9 cellular contexts compared by ENCODE assay signal in the genomic region with DNA sequence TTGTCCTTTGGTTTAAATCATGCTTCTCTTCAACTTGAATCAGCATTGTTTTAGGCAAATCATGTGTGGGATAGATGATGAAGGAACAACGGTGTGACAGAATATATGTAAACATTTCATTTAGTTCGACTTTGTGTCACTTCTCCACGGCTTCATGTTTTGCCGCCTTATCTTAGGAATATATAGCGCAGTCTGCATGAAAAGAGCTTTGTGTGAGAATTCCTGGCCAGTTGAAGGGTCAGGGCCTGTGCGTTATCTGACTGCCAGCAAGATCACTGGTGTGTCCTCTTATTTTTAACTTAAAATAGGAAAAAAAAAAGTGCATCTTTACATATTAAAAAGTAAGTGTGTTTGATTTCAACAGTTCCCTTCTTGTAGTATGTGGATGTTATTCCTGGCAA.
A peak's percentile ranks its signal among the peaks of the same experiment; 100 is the strongest.
DNase-seq lines count a peak whose midpoint lies in the region; ATAC-seq and TF ChIP-seq lines count a peak whose summit lies in the region.
"Had no signal": no experiment of that assay in that cellular context is flagged by ENCODE, and none has a peak within 500 bp of the region (broad histone marks: within the 10 kb centered on the region; RNA-seq: fewer than 3 reads in every experiment).

No MANE protein-coding gene starts in this region.

- H3K79me2 ChIP-seq in trophoblast cell (ENCODE audit: control insufficient read depth, insufficient read depth, low read length, poor library complexity), result no peaks in the 10 kb centered on the region
- H3K79me2 ChIP-seq: parathyroid adenoma had no signal

- H2BK120ac ChIP-seq in trophoblast cell (ENCODE audit: insufficient read depth, low read length, poor library complexity), result no peak overlapping the region

- no peak for TF ChIP-seq CTCF in fibroblast of mammary gland (conservative IDR thresholded peaks at IDR 0.05; ENCODE audit: control insufficient read depth, insufficient read depth, low read depth, low read length)

- H3K4me3 ChIP-seq in fibroblast of mammary gland (ENCODE audit: control insufficient read depth, low read depth, low read length) (peak overlapping the region; percentile 65), trophoblast cell (ENCODE audit: low read depth, low read length) (no peak overlapping the region)

- H3K79me1 ChIP-seq in trophoblast cell (ENCODE audit: low read length), result peaks cover 5% of the 10 kb centered on the region

- peak overlapping the region; percentile 47 for H4K8ac ChIP-seq in trophoblast cell (ENCODE audit: low read depth, low read length)

- no peak overlapping the region for H3K4ac ChIP-seq in trophoblast cell (ENCODE audit: low read depth, low read length)

- H3K9ac ChIP-seq in trophoblast cell (ENCODE audit: low read length), result no peak overlapping the region
- H3K9ac ChIP-seq: parathyroid adenoma had no signal

- peaks cover 0 to 5% of the 10 kb centered on the region in 2 experiments for H3K4me1 ChIP-seq in trophoblast cell (ENCODE audit: control insufficient read depth in 1 of 2, insufficient read depth in 2 of 2, low read length in 2 of 2)
- H3K4me1 ChIP-seq: parathyroid adenoma had no signal

- no CpG with 5 or more reads among the region's 6 CpGs for WGBS in trophoblast cell (ENCODE audit: extremely low coverage, insufficient coverage, insufficient read length)

- H3K4me2 ChIP-seq in trophoblast cell (ENCODE audit: low read length), result peak overlapping the region; percentile 13

- H3K18ac ChIP-seq in trophoblast cell (ENCODE audit: low read length), result no peak overlapping the region

- no peak overlapping the region for H2BK12ac ChIP-seq in trophoblast cell (ENCODE audit: low read length)

- peak overlapping the region; percentile 89 for H3K27ac ChIP-seq in trophoblast cell (ENCODE audit: low read depth, low read length)

- DNase-seq in Daoy (ENCODE audit: low read depth) (peak; percentile 4), M059J (ENCODE audit: low read depth) (peak; percentile 54), fibroblast of mammary gland (ENCODE audit: low read depth) (peak; percentile 49), trophoblast cell (no peak), NCI-H1105 treated with DMSO at 0.1 percent for 48 hours (lab: John Stamatoyannopoulos, UW) (no peak), cerebellar cortex (ENCODE audit: low spot score) (no peak)
- no peak for DNase-seq in activated CD4-positive, alpha-beta T cell treated with anti-CD3 and anti-CD28 coated beads for 1 hour

- no peaks in the 10 kb centered on the region for H3K9me3 ChIP-seq in trophoblast cell (ENCODE audit: insufficient read depth, low read depth, low read length)

- H3K23ac ChIP-seq in trophoblast cell (ENCODE audit: low read length), result no peak overlapping the region

- H2AFZ ChIP-seq in trophoblast cell (ENCODE audit: insufficient read depth, low read length, poor library complexity), result no peak overlapping the region
- H2AFZ ChIP-seq: parathyroid adenoma had no signal

- H3K14ac ChIP-seq in trophoblast cell (ENCODE audit: low read length), result no peak overlapping the region

- no peak overlapping the region for H4K12ac ChIP-seq in trophoblast cell (ENCODE audit: low read depth, low read length)

- H2AK5ac ChIP-seq in trophoblast cell (ENCODE audit: low read length), result no peak overlapping the region

- H2BK5ac ChIP-seq in trophoblast cell (ENCODE audit: low read depth, low read length, poor library complexity), result no peak overlapping the region

- no peak for ATAC-seq in HG03159 (IDR thresholded peaks at IDR 0.05; ENCODE audit: unreplicated experiment)

- no peaks in the 10 kb centered on the region for H3K36me3 ChIP-seq in trophoblast cell (ENCODE audit: control insufficient read depth in 1 of 2, insufficient read depth in 2 of 2, low read length in 2 of 2)

- no peak overlapping the region for H4K91ac ChIP-seq in trophoblast cell (ENCODE audit: low read depth, low read length)

- no peaks in the 10 kb centered on the region for H3K27me3 ChIP-seq in trophoblast cell (ENCODE audit: insufficient read depth, low read length)

Comparison
In these comparisons a context has a peak if more than half of its experiments do, and no peak if none do; other contexts are left out.
1. DNase-seq: peak in Daoy (single experiment), M059J (single experiment) and fibroblast of mammary gland (single experiment); none in trophoblast cell (0 of 2), NCI-H1105 treated with DMSO at 0.1 percent for 48 hours (single experiment), activated CD4-positive, alpha-beta T cell treated with anti-CD3 and anti-CD28 coated beads for 1 hour (single experiment) and cerebellar cortex (single experiment).